ENCODE assay signal across 8 cellular contexts in genomic region chr9:35660966-35661413, GRCh38. TPM values are rescaled to one million over a fixed set of nuclear protein-coding genes. Genes with fewer than 3 reads are reported as not detected.
DNase-seq lines count a peak whose midpoint lies in the region; ATAC-seq and TF ChIP-seq lines count a peak whose summit lies in the region.

No MANE protein-coding gene starts in this region.

- H2BK12ac ChIP-seq in neuronal stem cell (ENCODE audit: low read length) = no peak overlapping the region

- H2BK15ac ChIP-seq in neuronal stem cell (ENCODE audit: low read length) = no peak overlapping the region

- H3K27me3 ChIP-seq in A673 (replicated peaks; ENCODE audit: insufficient read depth, low read depth, low read length, poor library complexity) (no peaks in the 10 kb centered on the region), lung (ENCODE audit: control insufficient read depth, insufficient read depth) (no peaks in the 10 kb centered on the region), neuronal stem cell (ENCODE audit: control insufficient read depth in 3 of 3, insufficient read depth in 3 of 3, low read depth in 1 of 3, low read length in 3 of 3) (no peaks in the 10 kb centered on the region)

- H3K4me2 ChIP-seq in neuronal stem cell (ENCODE audit: insufficient read depth, low read length, poor library complexity, severe bottlenecking) = no peak overlapping the region

- in situ Hi-C loops in GM13977 (cut with MboI; ENCODE audit: low pct_unique_long_range_greater_than_20kb, low sequenced_read_pairs, unreplicated experiment) = loop anchor here (10.0 kb wide), 1 partner anchor 64 kb away; no protein-coding TSS in a partner anchor

- H3K9me3 ChIP-seq in A673 (ENCODE audit: low read depth, low read length, poor library complexity, severe bottlenecking) = no peaks in the 10 kb centered on the region
- no peaks in the 10 kb centered on the region for H3K9me3 ChIP-seq in lung (ENCODE audit: control insufficient read depth in 2 of 2, insufficient read depth in 1 of 2, low read length in 1 of 2)
- H3K9me3 ChIP-seq in neuronal stem cell (replicated peaks in 1 of 2; ENCODE audit: control insufficient read depth in 2 of 2, insufficient read depth in 1 of 2, low read depth in 1 of 2, low read length in 2 of 2) = no peaks in the 10 kb centered on the region

- H3K9ac ChIP-seq in neuronal stem cell (ENCODE audit: low read depth, low read length, poor library complexity) = no peak overlapping the region

- 61 to 68% methylated on average over 9 of the region's 9 CpGs for WGBS in lung, 2 donors
- no CpG with 5 or more reads among the region's 9 CpGs for WGBS in neuronal stem cell (ENCODE audit: extremely low coverage in 2 of 2, insufficient read length in 2 of 2, insufficient replicate concordance in 1 of 2), 2 donors

- H3K36me3 ChIP-seq in A673 (ENCODE audit: insufficient read depth, low read length, poor library complexity, severe bottlenecking) = peaks cover 32% of the 10 kb centered on the region
- peaks cover 0 to 13% of the 10 kb centered on the region in 2 donors for H3K36me3 ChIP-seq in lung (ENCODE audit: control insufficient read depth in 2 of 2, insufficient read depth in 2 of 2, low read length in 2 of 2)
- H3K36me3 ChIP-seq in neuronal stem cell (replicated peaks in 1 of 2; ENCODE audit: control insufficient read depth in 2 of 2, insufficient read depth in 2 of 2, low read length in 2 of 2) = peaks cover 27 to 42% of the 10 kb centered on the region in 2 donors

- H3K14ac ChIP-seq in neuronal stem cell (ENCODE audit: low read length) = no peak overlapping the region

- H3K23ac ChIP-seq in neuronal stem cell (ENCODE audit: low read depth, low read length, poor library complexity) = no peak overlapping the region

- intact Hi-C loops in A673 (cut with micrococcal nuclease; ENCODE audit: unreplicated experiment) = no loop called here

- no TSS peak for BruUV-seq in A673 (replicated peaks; lab: Mats Ljungman, UMichigan)

- ATAC-seq in lung (ENCODE audit: insufficient read depth, low FRiP score) (no peak), HG02763 (IDR thresholded peaks at IDR 0.05; ENCODE audit: unreplicated experiment) (no peak), GM19023 (IDR thresholded peaks at IDR 0.05; ENCODE audit: unreplicated experiment) (no peak)

- no peak overlapping the region for H4K91ac ChIP-seq in neuronal stem cell (ENCODE audit: low read depth, low read length, poor library complexity)

- H3K4me1 ChIP-seq in A673 (ENCODE audit: insufficient read depth, low read length, poor library complexity, severe bottlenecking) (peaks cover 21% of the 10 kb centered on the region), lung (ENCODE audit: control insufficient read depth in 2 of 2, insufficient read depth in 2 of 2, low read length in 2 of 2) (peaks cover 0 to 3% of the 10 kb centered on the region in 2 donors), neuronal stem cell (ENCODE audit: control insufficient read depth in 2 of 2, insufficient read depth in 1 of 2, low read depth in 1 of 2, low read length in 2 of 2) (peaks cover 9 to 16% of the 10 kb centered on the region in 2 donors)

- no peak overlapping the region for H2BK5ac ChIP-seq in neuronal stem cell (ENCODE audit: low read length)

- DNase-seq in A673 (ENCODE audit: low spot score) (peak; percentile 55), GM13977 (ENCODE audit: low spot score) (no peak), astrocyte of the hippocampus (ENCODE audit: low read depth, low spot score) (peak; percentile 55), lung (ENCODE audit: low spot score) (no peak), neuronal stem cell (ENCODE audit: low spot score) (no peak), NCI-H187 treated with DMSO at 0.1 percent for 48 hours (lab: John Stamatoyannopoulos, UW) (no peak)

- H2AFZ ChIP-seq in neuronal stem cell (ENCODE audit: low read length) = no peak overlapping the region

- CTCF ChIA-PET in A673 (lab: Charles Lee) = interaction anchor here (0.5 to 0.9 kb wide), 3 partner anchors 29 to 1580 kb away, joined by 3 to 5 read pairs (median 5); no protein-coding TSS in a partner anchor

- POLR2A ChIA-PET in A673 (lab: Charles Lee; ENCODE audit: low non-redundant PET) = no interaction called here

- TF ChIP-seq CTCF in A673 (conservative IDR thresholded peaks at IDR 0.05; ENCODE audit: low read depth, low read length) (peak; percentile 58), GM13977 (IDR thresholded peaks at IDR 0.05; ENCODE audit: extremely low read depth, insufficient read depth, missing control alignments) (peak; percentile 40), lung (IDR thresholded peaks at IDR 0.05; ENCODE audit: control extremely low read depth, extremely low read depth) (peak; percentile 8)

- H3K79me1 ChIP-seq in neuronal stem cell (ENCODE audit: low read depth, low read length) = peaks cover 8% of the 10 kb centered on the region

- no peak overlapping the region for H3K18ac ChIP-seq in neuronal stem cell (ENCODE audit: low read length)

- no peak overlapping the region for H2BK120ac ChIP-seq in neuronal stem cell (ENCODE audit: low read depth, low read length)

- H4K8ac ChIP-seq in neuronal stem cell (ENCODE audit: low read depth, low read length) = no peak overlapping the region

- H3K4me3 ChIP-seq in A673 (ENCODE audit: low read depth, low read length, poor library complexity, severe bottlenecking) (no peak overlapping the region), lung (no peak overlapping the region), neuronal stem cell (ENCODE audit: low read length in 2 of 2) (no peak overlapping the region)

- H2AK5ac ChIP-seq in neuronal stem cell (ENCODE audit: low read depth, low read length) = no peak overlapping the region

- H3K27ac ChIP-seq in A673 (ENCODE audit: low read depth, low read length, poor library complexity, severe bottlenecking) = peak overlapping the region; percentile 25
- peak overlapping the region; percentile 66 to 69 for H3K27ac ChIP-seq in lung (ENCODE audit: low read depth in 1 of 2, low read length in 1 of 2)
- H3K27ac ChIP-seq in neuronal stem cell (replicated peaks; ENCODE audit: low read length) = no peak overlapping the region

- no peak overlapping the region for H3K4ac ChIP-seq in neuronal stem cell (ENCODE audit: low read length)

RNA-seq across cellular contexts. Expression of gene CCDC107, which starts 2.9 kb away (rescaled TPM):
- 12.9 and 16.4 TPM in 2 replicates for total RNA-seq in A673 (2021)
- 10 to 100 TPM in 1 of 2 donors, 1 to 10 TPM in 1; 9.9 to 32.8 TPM for total RNA-seq in lung
- 10 to 100 TPM; 29.2 to 53.9 TPM for polyA plus RNA-seq in lung
- 15.3 TPM for polyA plus RNA-seq in neuronal stem cell (2013, experiment 1 of 2)
- 15.5 TPM for polyA plus RNA-seq in neuronal stem cell (2013, experiment 2 of 2)

RNA-seq across cellular contexts. Expression of gene RMRP, which starts 3.2 kb away (rescaled TPM):
- 13,531 and 14,573 TPM in 2 replicates for total RNA-seq in A673 (2021)
- over 10,000 TPM; 30,229 to 39,735 TPM for total RNA-seq in lung
- polyA plus RNA-seq in lung = 100 to 1,000 TPM in 1 of 2 donors, 10 to 100 TPM in 1; 44.8 to 325 TPM
- not detected for polyA plus RNA-seq in neuronal stem cell (2013, experiment 1 of 2)
- polyA plus RNA-seq in neuronal stem cell (2013, experiment 2 of 2) = 4.7 TPM

RNA-seq across cellular contexts. Expression of gene ARHGEF39, which starts 4.0 kb away (rescaled TPM):
- 25.0 and 27.7 TPM in 2 replicates for total RNA-seq in A673 (2021)
- total RNA-seq in lung = 1 to 10 TPM; 1.3 TPM
- polyA plus RNA-seq in lung = 1 to 10 TPM in 1 of 2 donors, under 1 TPM in 1; 0.47 to 1.4 TPM
- 22.9 TPM for polyA plus RNA-seq in neuronal stem cell (2013, experiment 1 of 2)
- 23.5 TPM for polyA plus RNA-seq in neuronal stem cell (2013, experiment 2 of 2)

RNA-seq across cellular contexts. Expression of gene SIT1, which starts 10.3 kb away (rescaled TPM):
- not detected in 2 replicates for total RNA-seq in A673 (2021)
- total RNA-seq in lung = 1 to 10 TPM in 1 of 2 donors, under 1 TPM in 1; 0.92 to 3.8 TPM
- polyA plus RNA-seq in lung = 1 to 10 TPM in 1 of 2 donors, under 1 TPM in 1; 0.87 to 1.9 TPM
- 0.53 TPM for polyA plus RNA-seq in neuronal stem cell (2013, experiment 1 of 2)
- polyA plus RNA-seq in neuronal stem cell (2013, experiment 2 of 2) = 0.43 TPM

RNA-seq across cellular contexts. Expression of gene CA9, which starts 12.7 kb away (rescaled TPM):
- total RNA-seq in A673 (2021) (0.32 and 1.4 TPM in 2 replicates), lung (1 to 10 TPM in 1 of 2 donors, under 1 TPM in 1; 0.88 to 1.6 TPM)
- polyA plus RNA-seq in lung = 1 to 10 TPM; 1.1 to 2.4 TPM
- polyA plus RNA-seq in neuronal stem cell (2013, experiment 1 of 2) = 1.1 TPM
- polyA plus RNA-seq in neuronal stem cell (2013, experiment 2 of 2) = 1.7 TPM

Comparison
In these comparisons a context has a peak if more than half of its experiments do, and no peak if none do; other contexts are left out.
1. DNase-seq: peak in A673 (single experiment) and astrocyte of the hippocampus (single experiment); none in GM13977 (single experiment), lung (single experiment), neuronal stem cell (single experiment) and NCI-H187 treated with DMSO at 0.1 percent for 48 hours (single experiment).
2. CTCF ChIP-seq: peak in every context shown above with its lines; median percentile 58 in A673; 40 in GM13977; 8 in lung.
3. RNA of gene ARHGEF39, which starts 4.0 kb away (total RNA-seq): 25.0 to 27.7 TPM in A673; 1.3 TPM in lung; every median in the first group is over 10 times any median in the second.